ENCODE assay signal across 1 cellular context in the genomic region with DNA sequence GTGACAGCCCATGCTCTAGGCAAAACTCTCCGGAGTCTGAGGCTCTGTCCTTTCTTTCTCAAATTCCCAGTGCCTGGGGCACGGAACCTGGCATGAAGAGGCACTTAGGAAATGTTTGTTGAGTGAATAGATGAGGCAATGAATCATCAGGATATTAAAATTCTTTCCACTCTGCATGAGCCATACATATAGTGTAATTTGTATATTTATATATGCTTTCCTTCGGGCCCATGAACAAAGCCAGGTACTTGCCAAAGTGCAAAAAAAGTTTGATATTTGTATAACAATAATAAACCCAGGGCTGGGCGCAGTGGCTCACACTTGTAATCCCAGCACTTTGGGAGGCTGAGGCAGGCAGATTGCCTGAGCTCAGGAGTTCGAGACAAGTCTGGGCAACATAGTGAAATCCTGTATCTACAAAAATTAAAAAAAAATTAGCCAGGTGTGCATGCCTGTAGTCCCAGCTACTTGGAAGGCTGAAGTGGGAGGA.
TF ChIP-seq lines count a peak whose summit lies in the region.

No MANE protein-coding gene starts in this region.

TF ChIP-seq in A549, 52 proteins besides CTCF, POLR2A, EP300 and RAD21 (continued from another document):
- TF ChIP-seq HOXB5 (CRISPR knock-in tag; IDR thresholded peaks at IDR 0.05) (no peak), FOXS1 (CRISPR knock-in tag; IDR thresholded peaks at IDR 0.05) (no peak), SREBF2 (IDR thresholded peaks at IDR 0.05) (no peak)
- TF ChIP-seq, protein P1, sequence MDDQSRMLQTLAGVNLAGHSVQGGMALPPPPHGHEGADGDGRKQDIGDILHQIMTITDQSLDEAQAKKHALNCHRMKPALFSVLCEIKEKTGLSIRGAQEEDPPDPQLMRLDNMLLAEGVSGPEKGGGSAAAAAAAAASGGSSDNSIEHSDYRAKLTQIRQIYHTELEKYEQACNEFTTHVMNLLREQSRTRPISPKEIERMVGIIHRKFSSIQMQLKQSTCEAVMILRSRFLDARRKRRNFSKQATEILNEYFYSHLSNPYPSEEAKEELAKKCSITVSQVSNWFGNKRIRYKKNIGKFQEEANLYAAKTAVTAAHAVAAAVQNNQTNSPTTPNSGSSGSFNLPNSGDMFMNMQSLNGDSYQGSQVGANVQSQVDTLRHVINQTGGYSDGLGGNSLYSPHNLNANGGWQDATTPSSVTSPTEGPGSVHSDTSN (IDR thresholded peaks at IDR 0.05) = peak; percentile 48; the same call in 1 of the 2 replicates
- TF ChIP-seq, protein P2, sequence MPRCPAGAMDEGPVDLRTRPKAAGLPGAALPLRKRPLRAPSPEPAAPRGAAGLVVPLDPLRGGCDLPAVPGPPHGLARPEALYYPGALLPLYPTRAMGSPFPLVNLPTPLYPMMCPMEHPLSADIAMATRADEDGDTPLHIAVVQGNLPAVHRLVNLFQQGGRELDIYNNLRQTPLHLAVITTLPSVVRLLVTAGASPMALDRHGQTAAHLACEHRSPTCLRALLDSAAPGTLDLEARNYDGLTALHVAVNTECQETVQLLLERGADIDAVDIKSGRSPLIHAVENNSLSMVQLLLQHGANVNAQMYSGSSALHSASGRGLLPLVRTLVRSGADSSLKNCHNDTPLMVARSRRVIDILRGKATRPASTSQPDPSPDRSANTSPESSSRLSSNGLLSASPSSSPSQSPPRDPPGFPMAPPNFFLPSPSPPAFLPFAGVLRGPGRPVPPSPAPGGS (IDR thresholded peaks at IDR 0.05) = peak; percentile 77; the same call in 2 of the 3 replicates
